ENCODE assay signal across 8 cellular contexts in genomic region chr17:50634915-50635719, GRCh38. TPM values are rescaled to one million over a fixed set of nuclear protein-coding genes. Genes with fewer than 3 reads are reported as not detected.
DNase-seq lines count a peak whose midpoint lies in the region; ATAC-seq and TF ChIP-seq lines count a peak whose summit lies in the region.

No MANE protein-coding gene starts in this region.

- H3K4me3 Mint-ChIP-seq in CD4-positive, alpha-beta T cell: no peak overlapping the region

- no peak for TF ChIP-seq CTCF in astrocyte of the spinal cord (IDR thresholded peaks at IDR 0.05; ENCODE audit: low read depth, low read length)
- TF ChIP-seq CTCF in smooth muscle cell (IDR thresholded peaks at IDR 0.05; ENCODE audit: borderline replicate concordance, insufficient read depth, poor library complexity, severe bottlenecking): no peak
- no peak for TF ChIP-seq CTCF in GM13977 (IDR thresholded peaks at IDR 0.05; ENCODE audit: extremely low read depth, insufficient read depth, missing control alignments)
- TF ChIP-seq CTCF in CD4-positive, alpha-beta T cell (IDR thresholded peaks at IDR 0.05): no peak

- H3K9me3 Mint-ChIP-seq in CD4-positive, alpha-beta T cell: no peaks in the 10 kb centered on the region

- no peaks in the 10 kb centered on the region for H4K20me1 ChIP-seq in smooth muscle cell (ENCODE audit: low read depth)

- 11% methylated on average over 40 of the region's 52 CpGs for WGBS in smooth muscle cell (ENCODE audit: low lambda C conversion rate)

- peak overlapping the region; percentile 26 for H3K4me3 ChIP-seq in HAP-1
- peak overlapping the region; percentile 45 for H3K4me3 ChIP-seq in astrocyte of the spinal cord (ENCODE audit: low read depth, low read length)
- H3K4me3 ChIP-seq in iPS-20b (ENCODE audit: low read length): peak overlapping the region; percentile 44; the same call in 1 of the 2 replicates
- H3K4me3 ChIP-seq in smooth muscle cell: peak overlapping the region; percentile 57

- H3K27me3 ChIP-seq in HAP-1 (ENCODE audit: low read depth) (peaks cover 38% of the 10 kb centered on the region), iPS-20b (ENCODE audit: insufficient read depth, low read length) (peaks cover 71% of the 10 kb centered on the region), smooth muscle cell (ENCODE audit: low read depth) (peaks cover 48% of the 10 kb centered on the region)
- peaks cover 71% of the 10 kb centered on the region for H3K27me3 ChIP-seq in CD4-positive, alpha-beta T cell (ENCODE audit: control insufficient read depth, insufficient read depth, low read length)

- DNase-seq in HAP-1 (ENCODE audit: low spot score in 2 of 2) (no peak), astrocyte of the spinal cord (ENCODE audit: low read depth, low spot score) (no peak), smooth muscle cell (lab: John Stamatoyannopoulos, UW; ENCODE audit: unreplicated experiment) (no peak), GM13977 (ENCODE audit: low spot score) (no peak)
- DNase-seq in stimulated activated CD4-positive, alpha-beta T cell treated with anti-CD3 and anti-CD28 coated beads, Interleukin-4, amount 100 ng/mL, for 4 hours: no peak
- no peak for DNase-seq in CD4-positive, alpha-beta T cell

- H3K27me3 Mint-ChIP-seq in CD4-positive, alpha-beta T cell: peaks cover 89% of the 10 kb centered on the region

- H3K9ac ChIP-seq in iPS-20b (ENCODE audit: low read depth, low read length) (no peak overlapping the region), smooth muscle cell (ENCODE audit: low read depth) (no peak overlapping the region)

- peak overlapping the region; percentile 80 for H2AFZ ChIP-seq in smooth muscle cell (ENCODE audit: low read depth)

- H3K79me2 ChIP-seq in smooth muscle cell (ENCODE audit: low read depth): no peaks in the 10 kb centered on the region

- POLR2A ChIA-PET in CD4-positive, alpha-beta T cell (lab: Charles Lee): no interaction called here

- intact Hi-C loops in CD4-positive, alpha-beta T cell (cut with DNase I, micrococcal nuclease): loop anchor here (5.0 kb wide), 2 partner anchors 62 to 72 kb away; partner anchors contain the start of gene ANKRD40 (in 1 of the 2)

- no peak for ATAC-seq in HG02610 (IDR thresholded peaks at IDR 0.05; ENCODE audit: unreplicated experiment)
- ATAC-seq in CD4-positive, alpha-beta T cell (ENCODE audit: poor library complexity): no peak

- peak overlapping the region; percentile 94 for H3K4me2 ChIP-seq in smooth muscle cell

- CTCF ChIA-PET in CD4-positive, alpha-beta T cell (lab: Charles Lee): no interaction called here

- peaks cover 9% of the 10 kb centered on the region for H3K4me1 Mint-ChIP-seq in CD4-positive, alpha-beta T cell (ENCODE audit: low read depth)

- H3K9me3 ChIP-seq in HAP-1 (no peaks in the 10 kb centered on the region), iPS-20b (ENCODE audit: insufficient read depth, low read depth, low read length) (no peaks in the 10 kb centered on the region), smooth muscle cell (replicated peaks; ENCODE audit: low read depth) (no peaks in the 10 kb centered on the region)
- H3K9me3 ChIP-seq in CD4-positive, alpha-beta T cell (ENCODE audit: control insufficient read depth, low read length): no peaks in the 10 kb centered on the region

- H3K36me3 ChIP-seq in HAP-1 (replicated peaks) (no peaks in the 10 kb centered on the region), iPS-20b (ENCODE audit: insufficient read depth, low read depth, low read length) (no peaks in the 10 kb centered on the region), smooth muscle cell (ENCODE audit: low read depth) (no peaks in the 10 kb centered on the region)

- H3K36me3 Mint-ChIP-seq in CD4-positive, alpha-beta T cell (ENCODE audit: low read depth): no peaks in the 10 kb centered on the region

- H3K4me1 ChIP-seq in HAP-1 (no peaks in the 10 kb centered on the region), iPS-20b (ENCODE audit: insufficient read depth, low read length) (peaks cover 6% of the 10 kb centered on the region; the same call in 1 of the 2 replicates), smooth muscle cell (ENCODE audit: low read depth) (peaks cover 8% of the 10 kb centered on the region)

- no peak overlapping the region for H3K27ac ChIP-seq in iPS-20b (ENCODE audit: low read length)
- H3K27ac ChIP-seq in smooth muscle cell (ENCODE audit: low read depth): no peak overlapping the region
- H3K27ac ChIP-seq in CD4-positive, alpha-beta T cell (ENCODE audit: low read depth, low read length): no peak overlapping the region

- in situ Hi-C loops in HAP-1 (cut with MboI; ENCODE audit: low sequenced_read_pairs) (no loop called here), astrocyte of the spinal cord (cut with HindIII; ENCODE audit: low sequenced_read_pairs) (no loop called here), GM13977 (cut with MboI; ENCODE audit: low pct_unique_long_range_greater_than_20kb, low sequenced_read_pairs, unreplicated experiment) (no loop called here)

- peaks cover 27% of the 10 kb centered on the region for H3F3A ChIP-seq in smooth muscle cell (ENCODE audit: low read depth)

- H3K27ac Mint-ChIP-seq in CD4-positive, alpha-beta T cell: no peak overlapping the region

RNA-seq across cellular contexts. Expression of gene ABCC3, which starts 0.4 kb away (rescaled TPM):
- total RNA-seq in smooth muscle cell: 1.3 and 4.3 TPM in 2 replicates
- 1.3 and 6.3 TPM in 2 replicates for polyA plus RNA-seq in smooth muscle cell
- total RNA-seq in CD4-positive, alpha-beta T cell: under 1 TPM in 1 of 2 experiments, not detected in 1; 0.19 TPM
